In the genomic region with DNA sequence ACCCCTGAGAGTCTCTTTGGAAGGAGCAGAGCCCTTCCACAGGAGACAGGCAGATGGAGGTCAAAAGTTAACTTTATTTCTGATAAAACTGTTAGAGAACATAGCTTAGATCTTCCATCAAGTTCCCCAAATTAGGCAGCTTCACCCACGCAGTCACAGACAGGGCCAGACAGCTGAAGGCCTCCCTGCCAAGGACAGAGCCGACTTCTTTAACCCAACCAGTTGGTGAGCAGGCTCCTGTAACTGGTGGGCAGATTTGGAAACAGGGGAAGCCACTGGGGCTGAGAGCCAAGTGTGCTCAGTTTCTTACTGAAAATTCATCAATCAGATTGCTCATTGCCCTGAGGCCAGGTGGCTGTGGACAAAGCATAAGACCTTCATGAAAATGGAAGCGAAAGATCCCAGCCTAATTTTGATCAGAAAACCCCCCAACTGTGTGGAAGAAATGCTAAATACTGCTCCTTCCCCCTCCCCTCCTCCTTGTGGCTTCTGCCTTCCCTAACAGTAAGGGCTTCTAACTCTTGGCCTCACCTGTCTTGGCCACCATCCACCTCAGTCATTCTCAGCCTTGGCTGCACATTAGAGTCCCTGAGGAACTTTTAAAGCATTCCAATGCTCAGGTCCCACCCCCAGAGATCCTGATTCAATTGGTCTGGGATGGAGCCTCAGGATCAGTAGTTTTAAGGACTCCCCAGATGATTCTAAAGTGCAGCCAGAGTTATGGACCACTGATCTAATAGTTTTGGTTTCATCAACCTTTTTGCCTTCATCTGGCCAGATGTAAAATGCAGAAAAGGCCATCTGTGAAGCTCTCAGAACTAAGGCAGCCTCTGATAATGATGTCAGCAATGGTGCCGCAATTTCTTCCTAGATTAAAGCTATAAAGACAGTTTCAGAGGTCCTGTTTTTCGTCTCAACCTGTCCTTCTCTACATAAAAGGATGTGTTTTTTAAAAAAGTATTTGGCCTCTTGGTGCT, we compare ENCODE assay signal across 1 cellular context.
TF ChIP-seq lines count a peak whose summit lies in the region.

No MANE protein-coding gene starts in this region.

TF ChIP-seq in SK-N-SH treated with all-trans-retinoic acid at 6 μM for 48 hours, 23 proteins besides CTCF, POLR2A, EP300 and RAD21 (continued from another document):
- TF ChIP-seq, protein P1, sequence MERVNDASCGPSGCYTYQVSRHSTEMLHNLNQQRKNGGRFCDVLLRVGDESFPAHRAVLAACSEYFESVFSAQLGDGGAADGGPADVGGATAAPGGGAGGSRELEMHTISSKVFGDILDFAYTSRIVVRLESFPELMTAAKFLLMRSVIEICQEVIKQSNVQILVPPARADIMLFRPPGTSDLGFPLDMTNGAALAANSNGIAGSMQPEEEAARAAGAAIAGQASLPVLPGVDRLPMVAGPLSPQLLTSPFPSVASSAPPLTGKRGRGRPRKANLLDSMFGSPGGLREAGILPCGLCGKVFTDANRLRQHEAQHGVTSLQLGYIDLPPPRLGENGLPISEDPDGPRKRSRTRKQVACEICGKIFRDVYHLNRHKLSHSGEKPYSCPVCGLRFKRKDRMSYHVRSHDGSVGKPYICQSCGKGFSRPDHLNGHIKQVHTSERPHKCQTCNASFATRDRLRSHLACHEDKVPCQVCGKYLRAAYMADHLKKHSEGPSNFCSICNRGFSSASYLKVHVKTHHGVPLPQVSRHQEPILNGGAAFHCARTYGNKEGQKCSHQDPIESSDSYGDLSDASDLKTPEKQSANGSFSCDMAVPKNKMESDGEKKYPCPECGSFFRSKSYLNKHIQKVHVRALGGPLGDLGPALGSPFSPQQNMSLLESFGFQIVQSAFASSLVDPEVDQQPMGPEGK (CRISPR knock-in tag; IDR thresholded peaks at IDR 0.05; ENCODE audit: borderline replicate concordance), result no peak
- no peak for TF ChIP-seq OSR1 (CRISPR knock-in tag; IDR thresholded peaks at IDR 0.05)
